Comparison of ENCODE assay signal across 21 cellular contexts in the genomic region with DNA sequence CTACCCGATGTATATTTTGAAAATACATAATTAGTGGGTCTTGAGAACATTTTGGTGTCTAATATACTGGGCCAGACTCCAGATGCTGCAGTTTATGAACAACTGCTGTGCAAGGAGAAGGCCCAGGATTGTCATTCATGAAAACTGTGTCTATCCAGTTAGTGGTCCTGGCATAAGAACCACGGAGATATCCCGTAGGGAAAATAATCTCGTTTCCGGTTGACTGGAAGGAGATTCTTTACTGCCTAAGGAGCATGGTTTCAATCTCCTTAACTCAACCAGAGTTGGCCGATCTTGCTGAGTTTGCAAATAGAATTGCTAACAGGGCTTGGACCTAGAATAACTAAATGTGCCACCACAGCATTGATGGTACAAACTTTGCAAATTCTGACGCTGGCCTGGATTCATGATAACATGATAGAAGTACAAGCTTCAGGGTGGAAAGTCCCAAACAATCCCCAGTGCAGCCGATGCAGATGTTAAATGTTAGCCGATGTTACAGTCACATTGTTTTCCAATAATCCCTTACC. TPM values are rescaled to one million over a fixed set of nuclear protein-coding genes. Genes with fewer than 3 reads are reported as not detected.
DNase-seq lines count a peak whose midpoint lies in the region; ATAC-seq, FAIRE-seq and TF ChIP-seq lines count a peak whose summit lies in the region.
"Had no signal": no experiment of that assay in that cellular context is flagged by ENCODE, and none has a peak within 500 bp of the region (broad histone marks: within the 10 kb centered on the region; RNA-seq: fewer than 3 reads in every experiment).

No MANE protein-coding gene starts in this region.

- no peak overlapping the region for H2BK20ac ChIP-seq in IMR-90 (ENCODE audit: low read depth, low read length)

- no TSS peak for BruUV-seq in A673 (replicated peaks; lab: Mats Ljungman, UMichigan)
- BruUV-seq in IMR-90 (replicated peaks; lab: Mats Ljungman, UMichigan): no TSS peak

- H3K27ac ChIP-seq in A673 (ENCODE audit: low read depth, low read length, poor library complexity, severe bottlenecking) (no peak overlapping the region), IMR-90 (ENCODE audit: insufficient read depth, low read length) (no peak overlapping the region), OCI-LY3 (ENCODE audit: low read length) (peak overlapping the region; percentile 60)
- H3K27ac ChIP-seq: GM23248 had no signal

- H3K4ac ChIP-seq in IMR-90 (ENCODE audit: low read depth, low read length): no peak overlapping the region

- H3K9me3 Mint-ChIP-seq in stimulated activated memory B cell treated with anti-CD40 and anti-IgM and Interleukin-4, amounts not matched to agents 10 μg/mL and 1 μg/mL and 100 μg/mL, for 72 hours: no peaks in the 10 kb centered on the region
- H3K9me3 Mint-ChIP-seq: CD8-positive, alpha-beta T cell; IgD-negative memory B cell had no signal

- H4K8ac ChIP-seq in IMR-90 (ENCODE audit: low read depth in 2 of 2, low read length in 2 of 2): no peak overlapping the region

- H3K4me1 ChIP-seq in A673 (ENCODE audit: insufficient read depth, low read length, poor library complexity, severe bottlenecking): peaks cover 8% of the 10 kb centered on the region
- H3K4me1 ChIP-seq in IMR-90 (ENCODE audit: control insufficient read depth, insufficient read depth, low read length): no peaks in the 10 kb centered on the region
- peaks cover 36% of the 10 kb centered on the region for H3K4me1 ChIP-seq in OCI-LY3 (ENCODE audit: low read length)

- no peak overlapping the region for H2BK120ac ChIP-seq in IMR-90 (ENCODE audit: low read depth, low read length)

- FAIRE-seq in bronchial epithelial cell (lab: Jason Lieb, UNC): peak; percentile 60
- FAIRE-seq: A204.1, D721Med, G401.6 had no signal

- no peak overlapping the region for H2AK5ac ChIP-seq in IMR-90 (ENCODE audit: low read depth, low read length)

- H3K9ac ChIP-seq in IMR-90 (ENCODE audit: low read depth, low read length): no peak overlapping the region
- peak overlapping the region; percentile 29 for H3K9ac ChIP-seq in OCI-LY3 (ENCODE audit: low read length)
- H3K9ac ChIP-seq: GM23248 had no signal

- no peak overlapping the region for H3K27ac Mint-ChIP-seq in stimulated activated memory B cell treated with anti-CD40 and anti-IgM and Interleukin-4, amounts not matched to agents 10 μg/mL and 1 μg/mL and 100 μg/mL, for 72 hours
- H3K27ac Mint-ChIP-seq: CD14-positive monocyte; CD8-positive, alpha-beta T cell; IgD-negative memory B cell had no signal

- H3K36me3 ChIP-seq in A673 (ENCODE audit: insufficient read depth, low read length, poor library complexity, severe bottlenecking) (no peaks in the 10 kb centered on the region), IMR-90 (ENCODE audit: control insufficient read depth, insufficient read depth, low read length) (no peaks in the 10 kb centered on the region), OCI-LY3 (replicated peaks; ENCODE audit: low read depth, low read length) (peaks cover under 1% of the 10 kb centered on the region), bronchial epithelial cell (ENCODE audit: control insufficient read depth, insufficient read depth, low read length) (no peaks in the 10 kb centered on the region)

- H4K91ac ChIP-seq in IMR-90 (ENCODE audit: insufficient read depth, low read depth, low read length): no peak overlapping the region

- no peaks in the 10 kb centered on the region for H3K9me3 ChIP-seq in A673 (ENCODE audit: low read depth, low read length, poor library complexity, severe bottlenecking)
- H3K9me3 ChIP-seq in IMR-90 (ENCODE audit: control insufficient read depth, insufficient read depth, low read length): no peaks in the 10 kb centered on the region
- no peaks in the 10 kb centered on the region for H3K9me3 ChIP-seq in OCI-LY3 (ENCODE audit: insufficient read depth, low read length)

- TF ChIP-seq POLR2A in IMR-90 (IDR thresholded peaks at IDR 0.05; ENCODE audit: low read depth, low read length): no peak

- TF ChIP-seq CTCF in A673 (conservative IDR thresholded peaks at IDR 0.05; ENCODE audit: low read depth, low read length): no peak
- TF ChIP-seq CTCF in IMR-90 (conservative IDR thresholded peaks at IDR 0.05; ENCODE audit: low read depth, low read length): no peak
- no peak for TF ChIP-seq CTCF in OCI-LY3 (IDR thresholded peaks at IDR 0.05; ENCODE audit: low read depth, low read length)
- TF ChIP-seq CTCF in bronchial epithelial cell (IDR thresholded peaks at IDR 0.05; ENCODE audit: insufficient read depth, low read length, severe bottlenecking): no peak

- CTCF ChIA-PET in A673 (lab: Charles Lee): no interaction called here
- CTCF ChIA-PET in IMR-90 (lab: Yijun Ruan, JAX): no interaction called here

- no peak for TF ChIP-seq RAD21 in IMR-90 (IDR thresholded peaks at IDR 0.05; ENCODE audit: low read length)

- 88% methylated on average over 3 of the region's 9 CpGs; no CpG with 5 or more reads in 1 of the 2 experiments for WGBS in IMR-90 (ENCODE audit: extremely low coverage in 2 of 2, insufficient read length in 1 of 2), 2 experiments

- H3K4me3 ChIP-seq in A673 (ENCODE audit: low read depth, low read length, poor library complexity, severe bottlenecking) (no peak overlapping the region), IMR-90 (ENCODE audit: insufficient read depth, low read depth, low read length) (no peak overlapping the region), OCI-LY3 (ENCODE audit: low read length) (peak overlapping the region; percentile 29), bronchial epithelial cell (ENCODE audit: low read depth, low read length) (no peak overlapping the region)
- H3K4me3 ChIP-seq: GM23248 had no signal

- H3K4me1 Mint-ChIP-seq in stimulated activated memory B cell treated with anti-CD40 and anti-IgM and Interleukin-4, amounts not matched to agents 10 μg/mL and 1 μg/mL and 100 μg/mL, for 72 hours: no peaks in the 10 kb centered on the region

- peaks cover 33% of the 10 kb centered on the region for H3K27me3 Mint-ChIP-seq in stimulated activated memory B cell treated with anti-CD40 and anti-IgM and Interleukin-4, amounts not matched to agents 10 μg/mL and 1 μg/mL and 100 μg/mL, for 72 hours

- ATAC-seq in IMR-90 (ENCODE audit: low read depth) (no peak), GM21515 (IDR thresholded peaks at IDR 0.05; ENCODE audit: unreplicated experiment) (no peak)
- no peak for ATAC-seq in stimulated activated memory B cell treated with anti-CD40 and anti-IgM and Interleukin-4, amounts not matched to agents 10 μg/mL and 1 μg/mL and 100 μg/mL, for 72 hours
- ATAC-seq: CD8-positive, alpha-beta T cell had no signal

- H3K14ac ChIP-seq in IMR-90 (replicated peaks; ENCODE audit: low read depth, low read length): no peak overlapping the region

- no peak overlapping the region for H2BK15ac ChIP-seq in IMR-90 (ENCODE audit: low read depth, low read length)

- H3K4me3 Mint-ChIP-seq in stimulated activated memory B cell treated with anti-CD40 and anti-IgM and Interleukin-4, amounts not matched to agents 10 μg/mL and 1 μg/mL and 100 μg/mL, for 72 hours: no peak overlapping the region
- H3K4me3 Mint-ChIP-seq: CD14-positive monocyte; CD8-positive, alpha-beta T cell had no signal

- no peak overlapping the region for H3K4me2 ChIP-seq in IMR-90 (ENCODE audit: low read depth, low read length)
- H3K4me2 ChIP-seq in OCI-LY3 (ENCODE audit: low read length): peak overlapping the region; percentile 75

- H2AFZ ChIP-seq in IMR-90 (replicated peaks; ENCODE audit: low read length, poor library complexity): no peak overlapping the region
- peak overlapping the region; percentile 80 for H2AFZ ChIP-seq in OCI-LY3 (ENCODE audit: low read depth, low read length)
- H2AFZ ChIP-seq: GM23248 had no signal

- no peak overlapping the region for H2BK5ac ChIP-seq in IMR-90 (ENCODE audit: low read depth, low read length, poor library complexity, severe bottlenecking)

- H3K79me2 ChIP-seq in OCI-LY3 (ENCODE audit: low read length): peaks cover 6% of the 10 kb centered on the region

- peaks cover 10% of the 10 kb centered on the region for H3K27me3 ChIP-seq in A673 (replicated peaks; ENCODE audit: insufficient read depth, low read depth, low read length, poor library complexity)
- H3K27me3 ChIP-seq in IMR-90 (ENCODE audit: control insufficient read depth, insufficient read depth, low read length): peaks cover 10% of the 10 kb centered on the region
- peaks cover 4% of the 10 kb centered on the region; the same call in 1 of the 2 replicates for H3K27me3 ChIP-seq in OCI-LY3 (ENCODE audit: low read depth, low read length)
- no peaks in the 10 kb centered on the region for H3K27me3 ChIP-seq in bronchial epithelial cell (ENCODE audit: control insufficient read depth, insufficient read depth, low read length)

- POLR2A ChIA-PET in A673 (lab: Charles Lee; ENCODE audit: low non-redundant PET) (no interaction called here), IMR-90 (lab: Charles Lee; ENCODE audit: unreplicated experiment) (no interaction called here)

- DNase-seq in A673 (ENCODE audit: low spot score) (peak; percentile 91), IMR-90 (no peak), bronchial epithelial cell (ENCODE audit: low read depth) (no peak), NOMO-1 treated with dmso at 0.1 percent for 144 hours (lab: John Stamatoyannopoulos, UW; ENCODE audit: unreplicated experiment) (no peak), GM19238 (ENCODE audit: insufficient read length, low spot score) (no peak)
- DNase-seq: CD8-positive, alpha-beta T cell; COR-L47; DMS153; DMS79 treated with DMSO at 0.1 percent for 48 hours; EL; GM23248; H7 had no signal

- no peak overlapping the region for H2AK9ac ChIP-seq in IMR-90 (replicated peaks; ENCODE audit: low read depth, low read length, poor library complexity)

- no peak overlapping the region for H3K23ac ChIP-seq in IMR-90 (ENCODE audit: low read depth, low read length)

- intact Hi-C loops in A673 (cut with micrococcal nuclease; ENCODE audit: unreplicated experiment): no loop called here
- intact Hi-C loops in IMR-90 (cut with micrococcal nuclease): loop anchor here (10.0 kb wide), 1 partner anchor 388 kb away; the partner anchor contains the start of gene TIMP3

- H4K5ac ChIP-seq in IMR-90 (ENCODE audit: low read depth, low read length): no peak overlapping the region

- H3K56ac ChIP-seq in IMR-90 (ENCODE audit: extremely low read depth, insufficient read depth, low read length): no peak overlapping the region

- in situ Hi-C loops in IMR-90 (cut with MboI; ENCODE audit: low sequenced_read_pairs): no loop called here

- H4K20me1 ChIP-seq in IMR-90 (ENCODE audit: insufficient read depth, low read length): no peaks in the 10 kb centered on the region
- no peaks in the 10 kb centered on the region; the same call in 1 of the 2 replicates for H4K20me1 ChIP-seq in OCI-LY3 (ENCODE audit: insufficient read depth, low read length)

- H3K79me1 ChIP-seq in IMR-90 (ENCODE audit: low read depth in 1 of 2, low read length in 2 of 2): peaks cover under 1 to 4% of the 10 kb centered on the region in 2 experiments; a peak in 2 of 4 replicates

- H3K9me1 ChIP-seq in IMR-90 (ENCODE audit: insufficient read depth, low read length): no peaks in the 10 kb centered on the region

- dilution Hi-C loops in IMR-90 (cut with HindIII; ENCODE audit: low sequenced_read_pairs, unreplicated experiment): no loop called here

- no peaks in the 10 kb centered on the region for H3K36me3 Mint-ChIP-seq in stimulated activated memory B cell treated with anti-CD40 and anti-IgM and Interleukin-4, amounts not matched to agents 10 μg/mL and 1 μg/mL and 100 μg/mL, for 72 hours
- H3K36me3 Mint-ChIP-seq: CD14-positive monocyte had no signal

- no peak overlapping the region for H3K18ac ChIP-seq in IMR-90 (ENCODE audit: low read depth, low read length)

RNA-seq across cellular contexts. Expression of gene RTCB, which starts 4.6 kb away (rescaled TPM):
- total RNA-seq in A673 (2021) (122 and 123 TPM in 2 replicates), IMR-90 (2012; rRNA removed) (213 and 240 TPM in 2 replicates), bronchial epithelial cell (107 and 165 TPM in 2 replicates)
- polyA plus RNA-seq in IMR-90 (2012; rRNA removed): 110 and 115 TPM in 2 replicates
- 38.5 and 83.1 TPM in 2 replicates for polyA plus RNA-seq in IMR-90 (2012; cell fraction: cytosol; rRNA removed)
- polyA plus RNA-seq in IMR-90 (2012; cell fraction: nucleus; rRNA removed; ENCODE audit: low replicate concordance): 20.7 and 79.5 TPM in 2 replicates

RNA-seq across cellular contexts. Expression of gene BPIFC, which starts 47.6 kb away (rescaled TPM):
- total RNA-seq in A673 (2021) (not detected in 2 replicates), IMR-90 (2012; rRNA removed) (not detected in 2 replicates), bronchial epithelial cell (0.64 TPM in 1 of 2 replicates, not detected in the other)
- not detected in 2 replicates for polyA plus RNA-seq in IMR-90 (2012; rRNA removed)
- polyA plus RNA-seq in IMR-90 (2012; cell fraction: cytosol; rRNA removed): not detected in 2 replicates
- not detected in 2 replicates for polyA plus RNA-seq in IMR-90 (2012; cell fraction: nucleus; rRNA removed; ENCODE audit: low replicate concordance)
- total RNA-seq: CD8-positive, alpha-beta T cell; GM23248; H7 had no signal
- polyA plus RNA-seq: BJ, CD14-positive monocyte, GM23248, IgD-negative memory B cell had no signal

RNA-seq across cellular contexts. Expression of gene FBXO7, which starts 58.0 kb away (rescaled TPM):
- total RNA-seq in A673 (2021) (89.0 and 95.2 TPM in 2 replicates), IMR-90 (2012; rRNA removed) (61.4 and 71.5 TPM in 2 replicates), bronchial epithelial cell (47.4 and 49.5 TPM in 2 replicates)
- polyA plus RNA-seq in IMR-90 (2012; rRNA removed): 69.7 and 71.5 TPM in 2 replicates
- polyA plus RNA-seq in IMR-90 (2012; cell fraction: cytosol; rRNA removed): 34.6 and 44.8 TPM in 2 replicates
- polyA plus RNA-seq in IMR-90 (2012; cell fraction: nucleus; rRNA removed; ENCODE audit: low replicate concordance): 24.9 and 76.6 TPM in 2 replicates

RNA-seq across cellular contexts. Expression of gene RFPL3, which starts 59.0 kb away (rescaled TPM):
- total RNA-seq in A673 (2021): not detected in 2 replicates
- not detected in 2 replicates for total RNA-seq in IMR-90 (2012; rRNA removed)
- polyA plus RNA-seq in IMR-90 (2012; rRNA removed): not detected in 2 replicates
- not detected in 2 replicates for polyA plus RNA-seq in IMR-90 (2012; cell fraction: cytosol; rRNA removed)
- not detected in 2 replicates for polyA plus RNA-seq in IMR-90 (2012; cell fraction: nucleus; rRNA removed; ENCODE audit: low replicate concordance)
- not detected in 2 replicates for total RNA-seq in bronchial epithelial cell
- total RNA-seq: CD8-positive, alpha-beta T cell; GM23248; H7 had no signal
- polyA plus RNA-seq: BJ, CD14-positive monocyte, GM23248, IgD-negative memory B cell had no signal
